In genomic region chr18:10113156-10114022, GRCh38 we compare ENCODE assay signal across 1 cellular context.
TF ChIP-seq lines count a peak whose summit lies in the region.

No MANE protein-coding gene starts in this region.

TF ChIP-seq in IMR-90, 13 proteins besides CTCF, POLR2A, EP300 and RAD21 (continued from another document):
- TF ChIP-seq, protein P1, sequence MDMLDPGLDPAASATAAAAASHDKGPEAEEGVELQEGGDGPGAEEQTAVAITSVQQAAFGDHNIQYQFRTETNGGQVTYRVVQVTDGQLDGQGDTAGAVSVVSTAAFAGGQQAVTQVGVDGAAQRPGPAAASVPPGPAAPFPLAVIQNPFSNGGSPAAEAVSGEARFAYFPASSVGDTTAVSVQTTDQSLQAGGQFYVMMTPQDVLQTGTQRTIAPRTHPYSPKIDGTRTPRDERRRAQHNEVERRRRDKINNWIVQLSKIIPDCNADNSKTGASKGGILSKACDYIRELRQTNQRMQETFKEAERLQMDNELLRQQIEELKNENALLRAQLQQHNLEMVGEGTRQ (IDR thresholded peaks at IDR 0.05; ENCODE audit: low read depth, low read length) = no peak
- TF ChIP-seq CEBPB (IDR thresholded peaks at IDR 0.05; ENCODE audit: low read depth, low read length) (no peak), BHLHE40 (IDR thresholded peaks at IDR 0.05; ENCODE audit: low read depth, low read length) (no peak), RCOR1 (IDR thresholded peaks at IDR 0.05; ENCODE audit: insufficient replicate concordance, low read length) (no peak), FOS (IDR thresholded peaks at IDR 0.05; ENCODE audit: low read depth, low read length) (no peak), SMC3 (IDR thresholded peaks at IDR 0.05; ENCODE audit: low read depth, low read length) (no peak), RFX5 (IDR thresholded peaks at IDR 0.05; ENCODE audit: low read depth, low read length) (no peak), MAZ (IDR thresholded peaks at IDR 0.05; ENCODE audit: borderline replicate concordance, low read depth, low read length) (no peak), NFE2L2 (IDR thresholded peaks at IDR 0.05; ENCODE audit: low read depth, low read length) (no peak), CHD1 (IDR thresholded peaks at IDR 0.05; ENCODE audit: low read depth, low read length) (no peak)
